Comparison of ENCODE assay signal across 1 cellular context in genomic region chr11:59560702-59561469, GRCh38.
A peak's percentile ranks its signal among the peaks of the same experiment; 100 is the strongest.
TF ChIP-seq lines count a peak whose summit lies in the region.

No MANE protein-coding gene starts in this region.

TF ChIP-seq in HepG2, 621 proteins besides CTCF, POLR2A, EP300 and RAD21 (continued from another document and continues in another):
- TF ChIP-seq FOXO1 (CRISPR knock-in tag; IDR thresholded peaks at IDR 0.05) (no peak), RFXANK (CRISPR knock-in tag; IDR thresholded peaks at IDR 0.05) (no peak), MTA3 (CRISPR knock-in tag; IDR thresholded peaks at IDR 0.05) (no peak), MZF1 (CRISPR knock-in tag; IDR thresholded peaks at IDR 0.05; ENCODE audit: borderline replicate concordance) (no peak), SNAPC5 (CRISPR knock-in tag; IDR thresholded peaks at IDR 0.05; ENCODE audit: borderline replicate concordance) (no peak), TEF (CRISPR knock-in tag; IDR thresholded peaks at IDR 0.05) (no peak), ZNF850 (CRISPR knock-in tag; conservative IDR thresholded peaks at IDR 0.05) (no peak), MIXL1 (CRISPR knock-in tag; IDR thresholded peaks at IDR 0.05) (no peak), GABPB1 (CRISPR knock-in tag; IDR thresholded peaks at IDR 0.05) (no peak), PRDM10 (CRISPR knock-in tag; IDR thresholded peaks at IDR 0.05; ENCODE audit: low read depth) (no peak), RBFOX2 (IDR thresholded peaks at IDR 0.05; ENCODE audit: low read depth, low read length) (no peak), BORCS8-MEF2B (CRISPR knock-in tag; IDR thresholded peaks at IDR 0.05) (no peak), RARA (CRISPR knock-in tag; IDR thresholded peaks at IDR 0.05) (no peak), SMARCE1 (IDR thresholded peaks at IDR 0.05; ENCODE audit: borderline replicate concordance) (no peak), ZFAT (CRISPR knock-in tag; conservative IDR thresholded peaks at IDR 0.05) (no peak), FOXK1 (CRISPR knock-in tag; IDR thresholded peaks at IDR 0.05; ENCODE audit: borderline replicate concordance, low read depth) (peak; percentile 39; the same call in 1 of the 2 replicates), ZNF761 (CRISPR knock-in tag; conservative IDR thresholded peaks at IDR 0.05) (no peak), NKX3-1 (CRISPR knock-in tag; IDR thresholded peaks at IDR 0.05) (no peak), ZNF567 (CRISPR knock-in tag; IDR thresholded peaks at IDR 0.05; ENCODE audit: borderline replicate concordance) (no peak), HOXA3 (CRISPR knock-in tag; IDR thresholded peaks at IDR 0.05) (0 out of 2 replicates have a peak, but pooled peaks have one; percentile 31), YY1 (IDR thresholded peaks at IDR 0.05; ENCODE audit: insufficient read depth, insufficient replicate concordance, low read depth, low read length) (no peak), ZFYVE20 (CRISPR knock-in tag; IDR thresholded peaks at IDR 0.05; ENCODE audit: borderline replicate concordance, low read depth) (no peak), GATAD2A (CRISPR knock-in tag; IDR thresholded peaks at IDR 0.05) (no peak), ELF1 (CRISPR knock-in tag; IDR thresholded peaks at IDR 0.05) (no peak), ZNF792 (CRISPR knock-in tag; IDR thresholded peaks at IDR 0.05) (no peak), ARNTL (CRISPR knock-in tag; IDR thresholded peaks at IDR 0.05) (no peak), KMT2B (CRISPR knock-in tag; IDR thresholded peaks at IDR 0.05) (peak; percentile 67; the same call in 1 of the 2 replicates), KAT8 (CRISPR knock-in tag; IDR thresholded peaks at IDR 0.05) (no peak), ZNF124 (CRISPR knock-in tag; IDR thresholded peaks at IDR 0.05) (no peak), SOX5 (CRISPR knock-in tag; IDR thresholded peaks at IDR 0.05; ENCODE audit: borderline replicate concordance) (0 out of 2 replicates have a peak, but pooled peaks have one; percentile 18), ATAD3A (CRISPR knock-in tag; IDR thresholded peaks at IDR 0.05) (no peak), ZNF335 (CRISPR knock-in tag; IDR thresholded peaks at IDR 0.05) (peak; percentile 52; the same call in 1 of the 2 replicates), RORA (CRISPR knock-in tag; IDR thresholded peaks at IDR 0.05) (no peak), ZNF83 (CRISPR knock-in tag; IDR thresholded peaks at IDR 0.05; ENCODE audit: borderline replicate concordance) (no peak), ZFP41 (CRISPR knock-in tag; IDR thresholded peaks at IDR 0.05; ENCODE audit: borderline replicate concordance) (no peak), MATR3 (CRISPR knock-in tag; IDR thresholded peaks at IDR 0.05) (no peak), AFF4 (CRISPR knock-in tag; IDR thresholded peaks at IDR 0.05) (no peak), ZNF878 (CRISPR knock-in tag; IDR thresholded peaks at IDR 0.05) (no peak), CEBPB (IDR thresholded peaks at IDR 0.05; ENCODE audit: borderline replicate concordance, low read depth, low read length) (no peak)
- TF ChIP-seq, protein P1, sequence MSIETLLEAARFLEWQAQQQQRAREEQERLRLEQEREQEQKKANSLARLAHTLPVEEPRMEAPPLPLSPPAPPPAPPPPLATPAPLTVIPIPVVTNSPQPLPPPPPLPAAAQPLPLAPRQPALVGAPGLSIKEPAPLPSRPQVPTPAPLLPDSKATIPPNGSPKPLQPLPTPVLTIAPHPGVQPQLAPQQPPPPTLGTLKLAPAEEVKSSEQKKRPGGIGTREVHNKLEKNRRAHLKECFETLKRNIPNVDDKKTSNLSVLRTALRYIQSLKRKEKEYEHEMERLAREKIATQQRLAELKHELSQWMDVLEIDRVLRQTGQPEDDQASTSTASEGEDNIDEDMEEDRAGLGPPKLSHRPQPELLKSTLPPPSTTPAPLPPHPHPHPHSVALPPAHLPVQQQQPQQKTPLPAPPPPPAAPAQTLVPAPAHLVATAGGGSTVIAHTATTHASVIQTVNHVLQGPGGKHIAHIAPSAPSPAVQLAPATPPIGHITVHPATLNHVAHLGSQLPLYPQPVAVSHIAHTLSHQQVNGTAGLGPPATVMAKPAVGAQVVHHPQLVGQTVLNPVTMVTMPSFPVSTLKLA (IDR thresholded peaks at IDR 0.05) = peak; percentile 88
- TF ChIP-seq, protein P2, sequence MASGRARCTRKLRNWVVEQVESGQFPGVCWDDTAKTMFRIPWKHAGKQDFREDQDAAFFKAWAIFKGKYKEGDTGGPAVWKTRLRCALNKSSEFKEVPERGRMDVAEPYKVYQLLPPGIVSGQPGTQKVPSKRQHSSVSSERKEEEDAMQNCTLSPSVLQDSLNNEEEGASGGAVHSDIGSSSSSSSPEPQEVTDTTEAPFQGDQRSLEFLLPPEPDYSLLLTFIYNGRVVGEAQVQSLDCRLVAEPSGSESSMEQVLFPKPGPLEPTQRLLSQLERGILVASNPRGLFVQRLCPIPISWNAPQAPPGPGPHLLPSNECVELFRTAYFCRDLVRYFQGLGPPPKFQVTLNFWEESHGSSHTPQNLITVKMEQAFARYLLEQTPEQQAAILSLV (CRISPR knock-in tag; IDR thresholded peaks at IDR 0.05; ENCODE audit: borderline replicate concordance) = no peak
- TF ChIP-seq, protein P3, sequence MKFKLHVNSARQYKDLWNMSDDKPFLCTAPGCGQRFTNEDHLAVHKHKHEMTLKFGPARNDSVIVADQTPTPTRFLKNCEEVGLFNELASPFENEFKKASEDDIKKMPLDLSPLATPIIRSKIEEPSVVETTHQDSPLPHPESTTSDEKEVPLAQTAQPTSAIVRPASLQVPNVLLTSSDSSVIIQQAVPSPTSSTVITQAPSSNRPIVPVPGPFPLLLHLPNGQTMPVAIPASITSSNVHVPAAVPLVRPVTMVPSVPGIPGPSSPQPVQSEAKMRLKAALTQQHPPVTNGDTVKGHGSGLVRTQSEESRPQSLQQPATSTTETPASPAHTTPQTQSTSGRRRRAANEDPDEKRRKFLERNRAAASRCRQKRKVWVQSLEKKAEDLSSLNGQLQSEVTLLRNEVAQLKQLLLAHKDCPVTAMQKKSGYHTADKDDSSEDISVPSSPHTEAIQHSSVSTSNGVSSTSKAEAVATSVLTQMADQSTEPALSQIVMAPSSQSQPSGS (CRISPR knock-in tag; IDR thresholded peaks at IDR 0.05) = 0 out of 2 replicates have a peak, but pooled peaks have one; percentile 17
- TF ChIP-seq, protein P4, sequence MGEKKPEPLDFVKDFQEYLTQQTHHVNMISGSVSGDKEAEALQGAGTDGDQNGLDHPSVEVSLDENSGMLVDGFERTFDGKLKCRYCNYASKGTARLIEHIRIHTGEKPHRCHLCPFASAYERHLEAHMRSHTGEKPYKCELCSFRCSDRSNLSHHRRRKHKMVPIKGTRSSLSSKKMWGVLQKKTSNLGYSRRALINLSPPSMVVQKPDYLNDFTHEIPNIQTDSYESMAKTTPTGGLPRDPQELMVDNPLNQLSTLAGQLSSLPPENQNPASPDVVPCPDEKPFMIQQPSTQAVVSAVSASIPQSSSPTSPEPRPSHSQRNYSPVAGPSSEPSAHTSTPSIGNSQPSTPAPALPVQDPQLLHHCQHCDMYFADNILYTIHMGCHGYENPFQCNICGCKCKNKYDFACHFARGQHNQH (CRISPR knock-in tag; IDR thresholded peaks at IDR 0.05) = no peak
- TF ChIP-seq, protein P5, sequence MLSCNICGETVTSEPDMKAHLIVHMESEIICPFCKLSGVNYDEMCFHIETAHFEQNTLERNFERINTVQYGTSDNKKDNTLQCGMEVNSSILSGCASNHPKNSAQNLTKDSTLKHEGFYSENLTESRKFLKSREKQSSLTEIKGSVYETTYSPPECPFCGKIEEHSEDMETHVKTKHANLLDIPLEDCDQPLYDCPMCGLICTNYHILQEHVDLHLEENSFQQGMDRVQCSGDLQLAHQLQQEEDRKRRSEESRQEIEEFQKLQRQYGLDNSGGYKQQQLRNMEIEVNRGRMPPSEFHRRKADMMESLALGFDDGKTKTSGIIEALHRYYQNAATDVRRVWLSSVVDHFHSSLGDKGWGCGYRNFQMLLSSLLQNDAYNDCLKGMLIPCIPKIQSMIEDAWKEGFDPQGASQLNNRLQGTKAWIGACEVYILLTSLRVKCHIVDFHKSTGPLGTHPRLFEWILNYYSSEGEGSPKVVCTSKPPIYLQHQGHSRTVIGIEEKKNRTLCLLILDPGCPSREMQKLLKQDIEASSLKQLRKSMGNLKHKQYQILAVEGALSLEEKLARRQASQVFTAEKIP (CRISPR knock-in tag; IDR thresholded peaks at IDR 0.05; ENCODE audit: borderline replicate concordance) = no peak
